Comparison of ENCODE assay signal across 1 cellular context in genomic region chr18:2874765-2875164, GRCh38.
TF ChIP-seq lines count a peak whose summit lies in the region.

No MANE protein-coding gene starts in this region.

TF ChIP-seq in IMR-90, 13 proteins besides CTCF, POLR2A, EP300 and RAD21:
- TF ChIP-seq SMC3 (IDR thresholded peaks at IDR 0.05; ENCODE audit: low read depth, low read length) (no peak), MXI1 (IDR thresholded peaks at IDR 0.05; ENCODE audit: borderline replicate concordance, low read depth, low read length) (no peak), USF2 (IDR thresholded peaks at IDR 0.05; ENCODE audit: low read depth, low read length) (no peak), BHLHE40 (IDR thresholded peaks at IDR 0.05; ENCODE audit: low read depth, low read length) (no peak), RFX5 (IDR thresholded peaks at IDR 0.05; ENCODE audit: low read depth, low read length) (no peak), CHD1 (IDR thresholded peaks at IDR 0.05; ENCODE audit: low read depth, low read length) (no peak), NFE2L2 (IDR thresholded peaks at IDR 0.05; ENCODE audit: low read depth, low read length) (no peak), MAZ (IDR thresholded peaks at IDR 0.05; ENCODE audit: borderline replicate concordance, low read depth, low read length) (no peak), FOS (IDR thresholded peaks at IDR 0.05; ENCODE audit: low read depth, low read length) (no peak), MAFK (IDR thresholded peaks at IDR 0.05; ENCODE audit: low read depth, low read length) (no peak)
